Comparison of ENCODE assay signal across 8 cellular contexts in the genomic region with DNA sequence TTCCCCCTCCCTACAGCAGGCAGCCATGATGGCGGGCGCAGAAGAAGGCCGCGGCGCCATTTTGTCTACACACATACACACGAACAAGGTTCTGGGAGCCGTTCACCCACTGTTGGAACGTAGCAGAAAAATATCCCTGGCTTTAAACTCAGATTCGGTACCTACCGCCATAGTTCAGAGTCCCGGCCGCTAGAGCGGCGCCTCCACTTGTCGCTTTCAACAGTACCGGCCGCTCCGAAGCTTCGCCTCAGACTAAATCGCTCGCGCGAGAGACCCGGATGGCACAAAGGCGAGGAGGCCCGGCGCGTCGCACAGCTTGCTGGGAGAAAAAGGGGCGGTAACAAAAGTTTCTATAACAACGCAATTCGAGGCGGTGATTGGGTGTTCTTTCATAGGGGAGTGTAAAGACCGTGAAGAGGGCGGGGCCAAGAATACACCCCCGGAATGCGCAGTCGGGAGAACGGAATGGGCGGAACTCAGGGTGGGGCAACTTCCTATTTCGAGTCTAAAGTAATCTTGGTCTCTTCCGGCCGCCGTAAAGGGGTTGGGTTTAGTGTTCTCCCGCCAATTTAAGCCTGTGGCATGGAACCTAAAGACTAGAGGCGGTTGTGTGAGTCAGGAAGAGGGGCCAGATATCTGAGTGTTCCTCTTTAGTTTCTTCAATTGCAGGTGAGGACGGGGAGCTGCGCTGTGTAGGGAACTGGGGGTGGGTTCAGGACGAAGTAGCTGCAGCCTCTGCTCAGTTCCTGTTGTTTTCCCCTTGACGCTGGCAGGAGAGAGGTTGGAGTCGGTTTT. TPM values are rescaled to one million over a fixed set of nuclear protein-coding genes. Genes with fewer than 3 reads are reported as not detected.
DNase-seq lines count a peak whose midpoint lies in the region; ATAC-seq, FAIRE-seq and TF ChIP-seq lines count a peak whose summit lies in the region.

A gene with protein sequence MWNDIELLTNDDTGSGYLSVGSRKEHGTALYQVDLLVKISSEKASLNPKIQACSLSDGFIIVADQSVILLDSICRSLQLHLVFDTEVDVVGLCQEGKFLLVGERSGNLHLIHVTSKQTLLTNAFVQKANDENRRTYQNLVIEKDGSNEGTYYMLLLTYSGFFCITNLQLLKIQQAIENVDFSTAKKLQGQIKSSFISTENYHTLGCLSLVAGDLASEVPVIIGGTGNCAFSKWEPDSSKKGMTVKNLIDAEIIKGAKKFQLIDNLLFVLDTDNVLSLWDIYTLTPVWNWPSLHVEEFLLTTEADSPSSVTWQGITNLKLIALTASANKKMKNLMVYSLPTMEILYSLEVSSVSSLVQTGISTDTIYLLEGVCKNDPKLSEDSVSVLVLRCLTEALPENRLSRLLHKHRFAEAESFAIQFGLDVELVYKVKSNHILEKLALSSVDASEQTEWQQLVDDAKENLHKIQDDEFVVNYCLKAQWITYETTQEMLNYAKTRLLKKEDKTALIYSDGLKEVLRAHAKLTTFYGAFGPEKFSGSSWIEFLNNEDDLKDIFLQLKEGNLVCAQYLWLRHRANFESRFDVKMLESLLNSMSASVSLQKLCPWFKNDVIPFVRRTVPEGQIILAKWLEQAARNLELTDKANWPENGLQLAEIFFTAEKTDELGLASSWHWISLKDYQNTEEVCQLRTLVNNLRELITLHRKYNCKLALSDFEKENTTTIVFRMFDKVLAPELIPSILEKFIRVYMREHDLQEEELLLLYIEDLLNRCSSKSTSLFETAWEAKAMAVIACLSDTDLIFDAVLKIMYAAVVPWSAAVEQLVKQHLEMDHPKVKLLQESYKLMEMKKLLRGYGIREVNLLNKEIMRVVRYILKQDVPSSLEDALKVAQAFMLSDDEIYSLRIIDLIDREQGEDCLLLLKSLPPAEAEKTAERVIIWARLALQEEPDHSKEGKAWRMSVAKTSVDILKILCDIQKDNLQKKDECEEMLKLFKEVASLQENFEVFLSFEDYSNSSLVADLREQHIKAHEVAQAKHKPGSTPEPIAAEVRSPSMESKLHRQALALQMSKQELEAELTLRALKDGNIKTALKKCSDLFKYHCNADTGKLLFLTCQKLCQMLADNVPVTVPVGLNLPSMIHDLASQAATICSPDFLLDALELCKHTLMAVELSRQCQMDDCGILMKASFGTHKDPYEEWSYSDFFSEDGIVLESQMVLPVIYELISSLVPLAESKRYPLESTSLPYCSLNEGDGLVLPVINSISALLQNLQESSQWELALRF (N-terminal part only) (plus strand): TSS at position 567 of the 795 bp plus-strand sequence. CDS start 2,815 bp downstream, outside the sequence.
A gene with protein sequence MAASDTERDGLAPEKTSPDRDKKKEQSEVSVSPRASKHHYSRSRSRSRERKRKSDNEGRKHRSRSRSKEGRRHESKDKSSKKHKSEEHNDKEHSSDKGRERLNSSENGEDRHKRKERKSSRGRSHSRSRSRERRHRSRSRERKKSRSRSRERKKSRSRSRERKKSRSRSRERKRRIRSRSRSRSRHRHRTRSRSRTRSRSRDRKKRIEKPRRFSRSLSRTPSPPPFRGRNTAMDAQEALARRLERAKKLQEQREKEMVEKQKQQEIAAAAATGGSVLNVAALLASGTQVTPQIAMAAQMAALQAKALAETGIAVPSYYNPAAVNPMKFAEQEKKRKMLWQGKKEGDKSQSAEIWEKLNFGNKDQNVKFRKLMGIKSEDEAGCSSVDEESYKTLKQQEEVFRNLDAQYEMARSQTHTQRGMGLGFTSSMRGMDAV (minus strand): TSS at position 254 of the 795 bp plus-strand sequence. CDS start 83 bp downstream, at position 171.

- no peaks in the 10 kb centered on the region for H3K4me1 ChIP-seq in BE2C

- H3K27ac Mint-ChIP-seq in activated CD4-positive, alpha-beta T cell treated with anti-CD3 and anti-CD28 coated beads for 36 hours = no peak within 1 kb of the TSS

- no peaks in the 10 kb centered on the region for H3K27me3 Mint-ChIP-seq in activated CD4-positive, alpha-beta T cell treated with anti-CD3 and anti-CD28 coated beads for 36 hours

- peak; percentile 99 for DNase-seq in BE2C
- DNase-seq in GM19239 (ENCODE audit: insufficient read length, low spot score) = peak; percentile 68
- DNase-seq in NCI-H524 (lab: John Stamatoyannopoulos, UW) = peak; percentile 99
- DNase-seq in activated CD4-positive, alpha-beta T cell treated with anti-CD3 and anti-CD28 coated beads for 36 hours = peak; percentile 99
- DNase-seq in kidney glomerular epithelial cell (lab: John Stamatoyannopoulos, UW) = peak; percentile 100
- peak; percentile 92 to 98 for DNase-seq in stimulated activated CD4-positive, alpha-beta T cell treated with anti-CD3 and anti-CD28 coated beads, Interleukin-1b, Interleukin-23, amount 100 ng/mL, for 1 hour (ENCODE audit: low read depth in 2 of 2)

- peaks cover 43% of the 10 kb centered on the region for H3K36me3 Mint-ChIP-seq in activated CD4-positive, alpha-beta T cell treated with anti-CD3 and anti-CD28 coated beads for 36 hours (ENCODE audit: low read depth)

- CTCF ChIA-PET in activated CD4-positive, alpha-beta T cell treated with anti-CD3 and anti-CD28 coated beads for 36 hours (lab: Charles Lee) = interaction anchor here (0.7 to 2.6 kb wide), 5 partner anchors 9 to 1317 kb away, joined by 3 to 14 read pairs (median 5); a partner anchor contains a TSS

- intact Hi-C loops in activated CD4-positive, alpha-beta T cell treated with anti-CD3 and anti-CD28 coated beads for 36 hours (cut with DNase I, micrococcal nuclease) = loop anchor here (1.0 to 5.0 kb wide), 16 partner anchors 26 to 1174 kb away; a partner anchor contains a TSS

- FAIRE-seq in GM19239 (lab: Jason Lieb, UNC) (peak; percentile 96), colon (lab: Jason Lieb, UNC) (peak; percentile 73)

- POLR2A ChIA-PET in activated CD4-positive, alpha-beta T cell treated with anti-CD3 and anti-CD28 coated beads for 36 hours (lab: Charles Lee) = interaction anchor here (0.6 to 2.6 kb wide), 20 partner anchors 9 to 945 kb away, joined by 3 to 53 read pairs (median 4); a partner anchor contains a TSS

- H3K36me3 ChIP-seq in BE2C = peaks cover 62% of the 10 kb centered on the region

- ATAC-seq in HG03442 (IDR thresholded peaks at IDR 0.05; ENCODE audit: unreplicated experiment) = peak; percentile 89
- peak; percentile 93 for ATAC-seq in activated CD4-positive, alpha-beta T cell treated with anti-CD3 and anti-CD28 coated beads for 36 hours

- no peaks in the 10 kb centered on the region for H3K9me3 ChIP-seq in BE2C

- peaks cover 37% of the 10 kb centered on the region for H3K4me1 Mint-ChIP-seq in activated CD4-positive, alpha-beta T cell treated with anti-CD3 and anti-CD28 coated beads for 36 hours

- no peaks in the 10 kb centered on the region for H3K27me3 ChIP-seq in BE2C

- no peak within 1 kb of the TSS for H3K4me3 Mint-ChIP-seq in activated CD4-positive, alpha-beta T cell treated with anti-CD3 and anti-CD28 coated beads for 36 hours

- H3K4me3 ChIP-seq in BE2C (ENCODE audit: low read depth, low read length) = peak within 1 kb of the TSS; percentile 100

- no peak for TF ChIP-seq CTCF in BE2C (IDR thresholded peaks at IDR 0.05; ENCODE audit: low read depth, low read length)

- no peaks in the 10 kb centered on the region for H3K9me3 Mint-ChIP-seq in activated CD4-positive, alpha-beta T cell treated with anti-CD3 and anti-CD28 coated beads for 36 hours (ENCODE audit: low read depth)

RNA-seq across cellular contexts. Expression of the first gene that starts in this region (rescaled TPM):
- polyA plus RNA-seq in BE2C (2012; ENCODE audit: insufficient read depth, insufficient read length, low read depth) = 6.6 TPM
- total RNA-seq in activated CD4-positive, alpha-beta T cell treated with anti-CD3 and anti-CD28 coated beads for 36 hours = 100 to 1,000 TPM; 136 to 175 TPM

RNA-seq across cellular contexts. Expression of the second gene that starts in this region (rescaled TPM):
- 173 TPM for polyA plus RNA-seq in BE2C (2012; ENCODE audit: insufficient read depth, insufficient read length, low read depth)
- total RNA-seq in activated CD4-positive, alpha-beta T cell treated with anti-CD3 and anti-CD28 coated beads for 36 hours = 100 to 1,000 TPM in 1 of 2 experiments, 10 to 100 TPM in 1; 92.7 to 105 TPM

Comparison
In these comparisons a context has a peak if more than half of its experiments do, and no peak if none do; other contexts are left out.
1. Peak in every context shown above with its lines: DNase-seq, ATAC-seq and H3K4me3 ChIP-seq.